Comparison of ENCODE assay signal across 2 cellular contexts in the genomic region with DNA sequence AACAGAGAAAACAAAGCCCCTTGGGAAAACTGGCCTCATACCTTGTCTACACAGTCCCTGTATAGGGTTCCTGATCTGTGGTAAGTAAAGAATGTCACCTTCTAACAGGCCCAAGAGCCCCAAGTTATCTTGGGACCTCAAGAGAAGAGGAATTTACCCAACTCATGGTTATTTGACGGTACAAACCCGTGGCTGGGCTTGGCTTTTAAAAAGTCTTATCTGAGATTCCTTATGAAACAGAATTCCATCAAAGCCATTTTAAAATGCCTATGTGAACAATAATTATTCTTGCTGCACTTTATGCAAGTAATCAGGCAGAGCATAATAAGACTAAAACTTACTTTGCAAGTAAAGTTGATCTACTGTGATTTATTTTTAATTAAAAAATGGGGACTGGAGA.
TF ChIP-seq lines count a peak whose summit lies in the region.

No MANE protein-coding gene starts in this region.

TF ChIP-seq in K562, 482 proteins besides CTCF, POLR2A, EP300 and RAD21:
- TF ChIP-seq CEBPG (CRISPR knock-in tag; IDR thresholded peaks at IDR 0.05) (no peak), CEBPG (tag; conservative IDR thresholded peaks at IDR 0.05 in 1 of 2, IDR thresholded peaks at IDR 0.05 in 1 of 2) (0 out of 4 replicates have a peak, but pooled peaks of 1 of the 2 experiments have one; percentile 1), MYNN (IDR thresholded peaks at IDR 0.05) (no peak), MYNN (CRISPR knock-in tag; IDR thresholded peaks at IDR 0.05) (no peak)
- TF ChIP-seq, protein P1, sequence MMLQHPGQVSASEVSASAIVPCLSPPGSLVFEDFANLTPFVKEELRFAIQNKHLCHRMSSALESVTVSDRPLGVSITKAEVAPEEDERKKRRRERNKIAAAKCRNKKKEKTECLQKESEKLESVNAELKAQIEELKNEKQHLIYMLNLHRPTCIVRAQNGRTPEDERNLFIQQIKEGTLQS (IDR thresholded peaks at IDR 0.05) = 0 out of 2 replicates have a peak, but pooled peaks have one; percentile 2
- TF ChIP-seq, protein P1 (CRISPR knock-in tag; conservative IDR thresholded peaks at IDR 0.05) = no peak

TF ChIP-seq in HEK293T, 16 proteins besides CTCF, POLR2A, EP300 and RAD21:
- TF ChIP-seq LEF1 (IDR thresholded peaks at IDR 0.05; ENCODE audit: borderline replicate concordance) (no peak), NFRKB (IDR thresholded peaks at IDR 0.05) (no peak), FOXM1 (IDR thresholded peaks at IDR 0.05; ENCODE audit: borderline replicate concordance) (no peak), FOXA1 (IDR thresholded peaks at IDR 0.05) (no peak)
- TF ChIP-seq, protein P2, sequence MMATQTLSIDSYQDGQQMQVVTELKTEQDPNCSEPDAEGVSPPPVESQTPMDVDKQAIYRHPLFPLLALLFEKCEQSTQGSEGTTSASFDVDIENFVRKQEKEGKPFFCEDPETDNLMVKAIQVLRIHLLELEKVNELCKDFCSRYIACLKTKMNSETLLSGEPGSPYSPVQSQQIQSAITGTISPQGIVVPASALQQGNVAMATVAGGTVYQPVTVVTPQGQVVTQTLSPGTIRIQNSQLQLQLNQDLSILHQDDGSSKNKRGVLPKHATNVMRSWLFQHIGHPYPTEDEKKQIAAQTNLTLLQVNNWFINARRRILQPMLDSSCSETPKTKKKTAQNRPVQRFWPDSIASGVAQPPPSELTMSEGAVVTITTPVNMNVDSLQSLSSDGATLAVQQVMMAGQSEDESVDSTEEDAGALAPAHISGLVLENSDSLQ (IDR thresholded peaks at IDR 0.05) = no peak
